In genomic region chr12:49323524-49324097, GRCh38 we compare ENCODE assay signal across 8 cellular contexts. TPM values are rescaled to one million over a fixed set of nuclear protein-coding genes. Genes with fewer than 3 reads are reported as not detected.
A peak's percentile ranks its signal among the peaks of the same experiment; 100 is the strongest.
DNase-seq lines count a peak whose midpoint lies in the region; ATAC-seq, FAIRE-seq and TF ChIP-seq lines count a peak whose summit lies in the region.

No MANE protein-coding gene starts in this region.

- CTCF ChIA-PET in K562 (lab: Yijun Ruan, JAX; ENCODE audit: low intra/inter-chr PET ratio): no interaction called here

- H3K27ac ChIP-seq in left ventricle myocardium inferior (replicated peaks) (no peak overlapping the region), K562 (ENCODE audit: extremely low read depth, low read depth, low read length) (peak overlapping the region; percentile 85), mesodermal cell (ENCODE audit: low read depth, low read length, severe bottlenecking) (no peak overlapping the region), urinary bladder (ENCODE audit: low read depth) (no peak overlapping the region)

- TF ChIP-seq EP300 in K562 (IDR thresholded peaks at IDR 0.05; ENCODE audit: low read length): no peak

- POLR2A ChIA-PET in K562 (lab: Yijun Ruan, JAX): interaction anchor here (1.5 to 3.1 kb wide), 7 partner anchors 8 to 193 kb away, joined by 7 to 32 read pairs (median 10); partner anchors contain the start of genes C1QL4, PRPH and TUBA1B

- no peaks in the 10 kb centered on the region for H4K20me1 ChIP-seq in K562 (replicated peaks; ENCODE audit: control insufficient read depth, insufficient read depth, low read length)

- H3K9me1 ChIP-seq in K562 (ENCODE audit: control insufficient read depth, insufficient read depth, low read length): no peaks in the 10 kb centered on the region

- no peak for DNase-seq in left ventricle myocardium inferior
- DNase-seq in Right ventricle myocardium inferior (ENCODE audit: missing footprints): no peak
- no peak for DNase-seq in K562 (ENCODE audit: extremely low read depth in 1 of 4, low spot score in 3 of 4)
- DNase-seq in NCI-H1092 (lab: John Stamatoyannopoulos, UW): no peak
- DNase-seq in GM19238 (ENCODE audit: insufficient read length, low spot score): no peak

- H3K9ac ChIP-seq in K562 (ENCODE audit: insufficient read depth in 1 of 2, low read depth in 2 of 2, low read length in 2 of 2): peak overlapping the region; percentile 96 to 99

- WGBS in K562 (ENCODE audit: insufficient coverage, low coverage, missing lambda C conversion rate): 4% methylated on average over 19 of the region's 19 CpGs
- WGBS in mesodermal cell (ENCODE audit: insufficient coverage in 2 of 2), 2 experiments: 20 to 23% methylated on average over 8 to 11 of the region's 19 CpGs
- 8% methylated on average over 19 of the region's 19 CpGs for WGBS in urinary bladder

- peak overlapping the region; percentile 92 for H2AFZ ChIP-seq in K562 (ENCODE audit: low read depth, low read length)

- no peak for FAIRE-seq in K562 (lab: Jason Lieb, UNC)

- H3K4me1 ChIP-seq in left ventricle myocardium inferior (peaks cover 16% of the 10 kb centered on the region), K562 (replicated peaks in 1 of 2; ENCODE audit: control insufficient read depth in 2 of 2, insufficient read depth in 2 of 2, low read length in 2 of 2) (peaks cover 5 to 16% of the 10 kb centered on the region in 2 experiments; a peak in 3 of 5 replicates), mesodermal cell (ENCODE audit: control insufficient read depth, insufficient read depth, low read length, poor library complexity, severe bottlenecking) (peaks cover 11% of the 10 kb centered on the region), urinary bladder (ENCODE audit: insufficient read depth) (no peaks in the 10 kb centered on the region)

- TF ChIP-seq RAD21 in K562 (CRISPR knock-in tag; conservative IDR thresholded peaks at IDR 0.05 in 1 of 2, IDR thresholded peaks at IDR 0.05 in 1 of 2): no peak

- in situ Hi-C loops in K562 (cut with MboI): no loop called here

- H3K36me3 ChIP-seq in left ventricle myocardium inferior: no peaks in the 10 kb centered on the region
- peaks cover 39% of the 10 kb centered on the region; the same call in 2 of the 3 replicates for H3K36me3 ChIP-seq in K562 (ENCODE audit: control insufficient read depth, insufficient read depth, low read length)
- H3K36me3 ChIP-seq in mesodermal cell (ENCODE audit: control insufficient read depth, insufficient read depth, low read length): peaks cover 31% of the 10 kb centered on the region
- H3K36me3 ChIP-seq in urinary bladder (ENCODE audit: insufficient read depth): no peaks in the 10 kb centered on the region

- TF ChIP-seq CTCF in left ventricle myocardium inferior (IDR thresholded peaks at IDR 0.05; ENCODE audit: borderline replicate concordance): no peak
- TF ChIP-seq CTCF in K562 (IDR thresholded peaks at IDR 0.05 in 2 of 3, conservative IDR thresholded peaks at IDR 0.05 in 1 of 3; ENCODE audit: insufficient read depth in 2 of 3, low read depth in 1 of 3, low read length in 3 of 3): no peak

- no peak for TF ChIP-seq POLR2A in K562 (conservative IDR thresholded peaks at IDR 0.05)

- H3K4me3 ChIP-seq in left ventricle myocardium inferior (peak overlapping the region; percentile 77), K562 (peak overlapping the region; percentile 74), mesodermal cell (ENCODE audit: extremely low read depth, insufficient read depth, low read length, poor library complexity, severe bottlenecking) (peak overlapping the region; percentile 70), urinary bladder (ENCODE audit: low read depth, low read length) (peak overlapping the region; percentile 27)

- H3K79me2 ChIP-seq in K562 (ENCODE audit: control insufficient read depth, insufficient read depth, low read length): peaks cover 22% of the 10 kb centered on the region

- intact Hi-C loops in left ventricle myocardium inferior (cut with micrococcal nuclease): no loop called here
- intact Hi-C loops in Right ventricle myocardium inferior (cut with DNase I): no loop called here
- intact Hi-C loops in K562 (cut with micrococcal nuclease): no loop called here

- H3K9me3 ChIP-seq in left ventricle myocardium inferior (replicated peaks): no peaks in the 10 kb centered on the region
- H3K9me3 ChIP-seq in K562 (replicated peaks; ENCODE audit: control insufficient read depth, insufficient read depth, low read depth, low read length): no peaks in the 10 kb centered on the region
- H3K9me3 ChIP-seq in mesodermal cell (ENCODE audit: control insufficient read depth, low read length): no peaks in the 10 kb centered on the region

- no peak for ATAC-seq in Right ventricle myocardium inferior
- ATAC-seq in K562: peak; percentile 4; the same call in 2 of the 3 replicates
- ATAC-seq in GM21526 (IDR thresholded peaks at IDR 0.05; ENCODE audit: low FRiP score, unreplicated experiment): no peak

- peak overlapping the region; percentile 99 for H3K4me2 ChIP-seq in K562 (ENCODE audit: insufficient read depth, low read length)

- BruUV-seq in K562 (replicated peaks; lab: Mats Ljungman, UMichigan): TSS peak; percentile 85

- H3K27me3 ChIP-seq in left ventricle myocardium inferior (ENCODE audit: low read depth) (no peaks in the 10 kb centered on the region), K562 (ENCODE audit: control insufficient read depth in 2 of 2, insufficient read depth in 2 of 2, low read length in 2 of 2) (no peaks in the 10 kb centered on the region)

RNA-seq across cellular contexts. Expression of gene TROAP, which starts 0.6 kb away (rescaled TPM):
- total RNA-seq in left ventricle myocardium inferior (0.66 TPM), Right ventricle myocardium inferior (0.97 TPM), K562 (2014; rRNA removed) (60.4 and 60.8 TPM in 2 replicates), K562 (2014; rRNA removed; fragmentation: Illumina TruSeq; extraction: Trizol) (39.0 and 56.5 TPM in 2 replicates), K562 (2015; rRNA removed; fragmentation: Illumina TruSeq; extraction: Trizol) (59.2 and 59.8 TPM in 2 replicates), K562 (2021) (72.9 and 83.0 TPM in 2 replicates), urinary bladder (10.4 TPM)
- total RNA-seq in K562 (2011; cell fraction: chromatin; rRNA removed; ENCODE audit: low replicate concordance): 116 and 289 TPM in 2 replicates
- total RNA-seq in K562 (2011; cell fraction: nucleolus; rRNA removed): 173 and 178 TPM in 2 replicates
- 141 and 151 TPM in 2 replicates for total RNA-seq in K562 (2011; cell fraction: nucleoplasm; rRNA removed)
- polyA plus RNA-seq in K562 (2011; rRNA removed) (46.4 and 61.0 TPM in 2 replicates), K562 (2014; fragmentation: Illumina TruSeq; extraction: Trizol) (171 and 183 TPM in 2 replicates), K562 (2014; fragmentation: Nextera tagmentation; extraction: Ambion mirVana) (10 to 100 TPM; 52.1 to 53.7 TPM), K562 (2014; rRNA removed) (101 and 112 TPM in 2 replicates), urinary bladder (0.48 TPM)
- polyA plus RNA-seq in K562 (2011; cell fraction: cytosol; rRNA removed): 34.7 and 45.0 TPM in 2 replicates
- 167 and 238 TPM in 2 replicates for polyA plus RNA-seq in K562 (2011; cell fraction: nucleus; rRNA removed)
- 67.5 and 72.2 TPM in 2 replicates for polyA plus RNA-seq in K562 (2012)
- polyA minus RNA-seq in K562 (2011; rRNA and poly(A)+ RNA removed): 26.0 and 27.1 TPM in 2 replicates
- 28.1 and 36.8 TPM in 2 replicates for polyA minus RNA-seq in K562 (2011; cell fraction: cytosol; rRNA and poly(A)+ RNA removed)
- 70.8 and 123 TPM in 2 replicates for polyA minus RNA-seq in K562 (2011; cell fraction: nucleus; rRNA and poly(A)+ RNA removed)
- 49.4 TPM for polyA plus RNA-seq in mesodermal cell (2013, experiment 1 of 2)
- 48.8 TPM for polyA plus RNA-seq in mesodermal cell (2013, experiment 2 of 2)

RNA-seq across cellular contexts. Expression of gene C1QL4, which starts 13.4 kb away (rescaled TPM):
- total RNA-seq in left ventricle myocardium inferior (not detected), Right ventricle myocardium inferior (not detected), K562 (2014; rRNA removed) (2.0 and 2.1 TPM in 2 replicates), K562 (2014; rRNA removed; fragmentation: Illumina TruSeq; extraction: Trizol) (0.10 and 0.15 TPM in 2 replicates), K562 (2015; rRNA removed; fragmentation: Illumina TruSeq; extraction: Trizol) (0.14 and 0.23 TPM in 2 replicates), K562 (2021) (1.4 and 1.5 TPM in 2 replicates), urinary bladder (not detected)
- total RNA-seq in K562 (2011; cell fraction: chromatin; rRNA removed; ENCODE audit: low replicate concordance): 0.77 and 1.9 TPM in 2 replicates
- 2.7 and 2.8 TPM in 2 replicates for total RNA-seq in K562 (2011; cell fraction: nucleolus; rRNA removed)
- total RNA-seq in K562 (2011; cell fraction: nucleoplasm; rRNA removed): 1.3 and 1.9 TPM in 2 replicates
- polyA plus RNA-seq in K562 (2011; rRNA removed) (0.35 and 0.81 TPM in 2 replicates), K562 (2014; fragmentation: Illumina TruSeq; extraction: Trizol) (0.31 and 0.61 TPM in 2 replicates), K562 (2014; fragmentation: Nextera tagmentation; extraction: Ambion mirVana) (under 1 TPM; 0.08 to 0.10 TPM), K562 (2014; rRNA removed) (1.2 and 1.3 TPM in 2 replicates), urinary bladder (not detected)
- 0.75 and 1.8 TPM in 2 replicates for polyA plus RNA-seq in K562 (2011; cell fraction: cytosol; rRNA removed)
- 2.0 and 2.9 TPM in 2 replicates for polyA plus RNA-seq in K562 (2011; cell fraction: nucleus; rRNA removed)
- polyA plus RNA-seq in K562 (2012): 0.64 and 1.00 TPM in 2 replicates
- polyA minus RNA-seq in K562 (2011; rRNA and poly(A)+ RNA removed): 0.18 TPM in 1 of 2 replicates, not detected in the other
- 0.38 and 1.0 TPM in 2 replicates for polyA minus RNA-seq in K562 (2011; cell fraction: cytosol; rRNA and poly(A)+ RNA removed)
- polyA minus RNA-seq in K562 (2011; cell fraction: nucleus; rRNA and poly(A)+ RNA removed): 0.94 and 1.00 TPM in 2 replicates
- polyA plus RNA-seq in mesodermal cell (2013, experiment 1 of 2): 6.8 TPM
- 3.4 TPM for polyA plus RNA-seq in mesodermal cell (2013, experiment 2 of 2)

RNA-seq across cellular contexts. Expression of gene DNAJC22, which starts 23.1 kb away (rescaled TPM):
- total RNA-seq in left ventricle myocardium inferior: 0.08 TPM
- not detected for total RNA-seq in Right ventricle myocardium inferior
- total RNA-seq in K562 (2011; cell fraction: chromatin; rRNA removed; ENCODE audit: low replicate concordance): 2.1 and 4.9 TPM in 2 replicates
- 2.0 and 2.3 TPM in 2 replicates for total RNA-seq in K562 (2011; cell fraction: nucleolus; rRNA removed)
- total RNA-seq in K562 (2011; cell fraction: nucleoplasm; rRNA removed): 1.7 and 2.2 TPM in 2 replicates
- 0.50 and 0.69 TPM in 2 replicates for total RNA-seq in K562 (2014; rRNA removed)
- 0.47 and 0.99 TPM in 2 replicates for total RNA-seq in K562 (2014; rRNA removed; fragmentation: Illumina TruSeq; extraction: Trizol)
- 0.40 and 0.45 TPM in 2 replicates for total RNA-seq in K562 (2015; rRNA removed; fragmentation: Illumina TruSeq; extraction: Trizol)
- total RNA-seq in K562 (2021): 0.62 and 0.69 TPM in 2 replicates
- 0.83 and 1.2 TPM in 2 replicates for polyA plus RNA-seq in K562 (2011; rRNA removed)
- 0.80 and 0.89 TPM in 2 replicates for polyA plus RNA-seq in K562 (2011; cell fraction: cytosol; rRNA removed)
- 0.98 and 2.8 TPM in 2 replicates for polyA plus RNA-seq in K562 (2011; cell fraction: nucleus; rRNA removed)
- polyA plus RNA-seq in K562 (2012): 0.30 and 0.51 TPM in 2 replicates
- polyA plus RNA-seq in K562 (2014; fragmentation: Illumina TruSeq; extraction: Trizol): 0.36 and 0.61 TPM in 2 replicates
- polyA plus RNA-seq in K562 (2014; fragmentation: Nextera tagmentation; extraction: Ambion mirVana): under 1 TPM; 0.10 to 0.15 TPM
- 0.36 and 0.98 TPM in 2 replicates for polyA plus RNA-seq in K562 (2014; rRNA removed)
- 0.57 and 0.84 TPM in 2 replicates for polyA minus RNA-seq in K562 (2011; rRNA and poly(A)+ RNA removed)
- polyA minus RNA-seq in K562 (2011; cell fraction: cytosol; rRNA and poly(A)+ RNA removed): 0.73 and 0.95 TPM in 2 replicates
- polyA minus RNA-seq in K562 (2011; cell fraction: nucleus; rRNA and poly(A)+ RNA removed): 0.33 and 0.67 TPM in 2 replicates
- 1.9 TPM for polyA plus RNA-seq in mesodermal cell (2013, experiment 1 of 2)
- 1.3 TPM for polyA plus RNA-seq in mesodermal cell (2013, experiment 2 of 2)
- total RNA-seq in urinary bladder: 1.0 TPM
- 0.03 TPM for polyA plus RNA-seq in urinary bladder

RNA-seq across cellular contexts. Expression of gene PRPH, which starts 28.7 kb away (rescaled TPM):
- total RNA-seq in left ventricle myocardium inferior (not detected), Right ventricle myocardium inferior (0.57 TPM), K562 (2014; rRNA removed) (0.27 and 1.3 TPM in 2 replicates), K562 (2014; rRNA removed; fragmentation: Illumina TruSeq; extraction: Trizol) (0.36 and 0.51 TPM in 2 replicates), K562 (2015; rRNA removed; fragmentation: Illumina TruSeq; extraction: Trizol) (0.41 TPM in 1 of 2 replicates, not detected in the other), K562 (2021) (0.81 and 1.6 TPM in 2 replicates), urinary bladder (9.1 TPM)
- not detected in 2 replicates for total RNA-seq in K562 (2011; cell fraction: chromatin; rRNA removed; ENCODE audit: low replicate concordance)
- total RNA-seq in K562 (2011; cell fraction: nucleolus; rRNA removed): 0.13 and 0.67 TPM in 2 replicates
- total RNA-seq in K562 (2011; cell fraction: nucleoplasm; rRNA removed): 0.81 TPM in 1 of 2 replicates, not detected in the other
- polyA plus RNA-seq in K562 (2011; rRNA removed) (0.71 and 1.4 TPM in 2 replicates), K562 (2014; fragmentation: Illumina TruSeq; extraction: Trizol) (0.97 and 1.3 TPM in 2 replicates), K562 (2014; fragmentation: Nextera tagmentation; extraction: Ambion mirVana) (1 to 10 TPM; 1.8 to 1.9 TPM), K562 (2014; rRNA removed) (1.3 TPM in 2 replicates), urinary bladder (24.8 TPM)
- 1.2 and 2.7 TPM in 2 replicates for polyA plus RNA-seq in K562 (2011; cell fraction: cytosol; rRNA removed)
- polyA plus RNA-seq in K562 (2011; cell fraction: nucleus; rRNA removed): 0.65 and 1.4 TPM in 2 replicates
- 1.1 and 4.3 TPM in 2 replicates for polyA plus RNA-seq in K562 (2012)
- polyA minus RNA-seq in K562 (2011; rRNA and poly(A)+ RNA removed): 0.84 TPM in 1 of 2 replicates, not detected in the other
- polyA minus RNA-seq in K562 (2011; cell fraction: cytosol; rRNA and poly(A)+ RNA removed): not detected in 2 replicates
- not detected in 2 replicates for polyA minus RNA-seq in K562 (2011; cell fraction: nucleus; rRNA and poly(A)+ RNA removed)
- 17.1 TPM for polyA plus RNA-seq in mesodermal cell (2013, experiment 1 of 2)
- 20.9 TPM for polyA plus RNA-seq in mesodermal cell (2013, experiment 2 of 2)

RNA-seq across cellular contexts. Expression of gene SPATS2, which starts 43.7 kb away (rescaled TPM):
- total RNA-seq in left ventricle myocardium inferior (5.9 TPM), Right ventricle myocardium inferior (6.4 TPM), K562 (2014; rRNA removed) (9.7 and 12.5 TPM in 2 replicates), K562 (2014; rRNA removed; fragmentation: Illumina TruSeq; extraction: Trizol) (18.3 and 20.3 TPM in 2 replicates), K562 (2015; rRNA removed; fragmentation: Illumina TruSeq; extraction: Trizol) (17.8 and 17.9 TPM in 2 replicates), K562 (2021) (14.6 and 16.3 TPM in 2 replicates), urinary bladder (52.8 TPM)
- total RNA-seq in K562 (2011; cell fraction: chromatin; rRNA removed; ENCODE audit: low replicate concordance): 49.5 and 94.9 TPM in 2 replicates
- 28.2 and 31.3 TPM in 2 replicates for total RNA-seq in K562 (2011; cell fraction: nucleolus; rRNA removed)
- total RNA-seq in K562 (2011; cell fraction: nucleoplasm; rRNA removed): 38.9 and 51.6 TPM in 2 replicates
- polyA plus RNA-seq in K562 (2011; rRNA removed) (30.0 and 48.2 TPM in 2 replicates), K562 (2014; fragmentation: Illumina TruSeq; extraction: Trizol) (22.6 and 25.3 TPM in 2 replicates), K562 (2014; fragmentation: Nextera tagmentation; extraction: Ambion mirVana) (1 to 10 TPM; 5.4 to 8.7 TPM), K562 (2014; rRNA removed) (14.9 and 17.5 TPM in 2 replicates), urinary bladder (11.5 TPM)
- polyA plus RNA-seq in K562 (2011; cell fraction: cytosol; rRNA removed): 20.0 and 25.0 TPM in 2 replicates
- polyA plus RNA-seq in K562 (2011; cell fraction: nucleus; rRNA removed): 17.1 and 18.6 TPM in 2 replicates
- 14.7 and 16.8 TPM in 2 replicates for polyA plus RNA-seq in K562 (2012)
- polyA minus RNA-seq in K562 (2011; rRNA and poly(A)+ RNA removed): 41.3 and 51.6 TPM in 2 replicates
- polyA minus RNA-seq in K562 (2011; cell fraction: cytosol; rRNA and poly(A)+ RNA removed): 15.9 and 27.9 TPM in 2 replicates
- polyA minus RNA-seq in K562 (2011; cell fraction: nucleus; rRNA and poly(A)+ RNA removed): 12.3 and 24.8 TPM in 2 replicates
- 40.7 TPM for polyA plus RNA-seq in mesodermal cell (2013, experiment 1 of 2)
- 43.5 TPM for polyA plus RNA-seq in mesodermal cell (2013, experiment 2 of 2)

Comparison
In these comparisons a context has a peak if more than half of its experiments do, and no peak if none do; other contexts are left out.
1. H3K4me3 ChIP-seq: peak in every context shown above with its lines; median percentile 77 in left ventricle myocardium inferior; 74 in K562; 70 in mesodermal cell; 27 in urinary bladder.